In the genomic region with DNA sequence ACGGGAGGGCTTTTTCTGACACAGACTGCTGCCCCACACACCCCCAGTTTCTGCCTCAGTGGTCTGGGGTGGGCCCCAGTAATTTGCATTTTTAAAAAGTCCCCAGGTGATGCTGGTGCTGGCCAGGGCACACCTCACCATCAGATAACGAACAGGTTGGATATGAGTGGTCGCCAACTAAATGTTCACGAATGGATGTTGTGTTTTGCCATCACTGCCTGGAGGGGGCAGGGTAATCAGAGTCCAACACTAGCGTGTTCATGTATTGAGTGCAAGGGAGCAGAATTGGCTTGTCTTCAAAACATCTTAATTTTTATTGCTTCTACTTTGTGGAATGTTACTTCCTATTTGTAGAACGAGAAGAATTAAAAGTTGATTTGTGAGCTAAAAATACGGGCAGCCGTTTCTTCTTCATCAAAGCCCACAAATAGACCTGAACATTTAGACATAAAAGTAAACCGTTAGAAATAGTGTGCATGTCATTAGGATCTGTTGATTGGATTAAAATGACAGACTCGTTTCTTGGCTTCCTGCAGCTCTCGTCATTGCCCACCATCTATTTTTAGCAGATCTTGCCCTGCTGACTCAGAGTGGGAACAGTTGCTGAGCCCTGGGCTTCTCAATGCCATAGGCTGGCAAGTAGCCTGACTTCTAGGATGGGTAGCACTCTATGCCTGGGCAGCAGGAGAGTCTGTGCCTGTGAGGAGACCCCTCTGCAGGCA, we compare ENCODE assay signal across 9 cellular contexts. TPM values are rescaled to one million over a fixed set of nuclear protein-coding genes. Genes with fewer than 3 reads are reported as not detected.
A peak's percentile ranks its signal among the peaks of the same experiment; 100 is the strongest.
DNase-seq lines count a peak whose midpoint lies in the region; ATAC-seq and TF ChIP-seq lines count a peak whose summit lies in the region.
"Had no signal": no experiment of that assay in that cellular context is flagged by ENCODE, and none has a peak within 500 bp of the region (broad histone marks: within the 10 kb centered on the region; RNA-seq: fewer than 3 reads in every experiment).

No MANE protein-coding gene starts in this region.

- no peak overlapping the region for H3K27ac ChIP-seq in DND-41 (ENCODE audit: low read length)
- H3K27ac ChIP-seq in duodenal mucosa (ENCODE audit: low read depth, low read length), result peak overlapping the region; percentile 18
- peak overlapping the region; percentile 63 for H3K27ac ChIP-seq in naive thymus-derived CD4-positive, alpha-beta T cell (ENCODE audit: low read depth, low read length)
- H3K27ac ChIP-seq: parathyroid adenoma had no signal

- peak overlapping the region; percentile 52 to 89 (median 72) for H3K4me3 Mint-ChIP-seq in naive thymus-derived CD4-positive, alpha-beta T cell

- DNase-seq in DND-41, result peak; percentile 36
- DNase-seq in HS-27A (ENCODE audit: low read depth), result peak; percentile 31
- peak in 6 of 9 donors; percentile 38 to 78 (median 53) for DNase-seq in naive thymus-derived CD4-positive, alpha-beta T cell
- DNase-seq in NCI-H345 treated with DMSO at 0.1 percent for 48 hours (lab: John Stamatoyannopoulos, UW; ENCODE audit: unreplicated experiment), result no peak
- no peak for DNase-seq in NCI-H1436 (lab: John Stamatoyannopoulos, UW)

- ATAC-seq in DND-41 (ENCODE audit: insufficient read depth, low read depth) (peak; percentile 74), GM21390 (IDR thresholded peaks at IDR 0.05; ENCODE audit: unreplicated experiment) (peak; percentile 70)
- peak; percentile 89 to 92 for ATAC-seq in activated CD4-positive, CD25-positive, alpha-beta regulatory T cell treated with anti-CD3 and anti-CD28 coated beads, Interleukin-2, amount 50 U/mL, for 24 hours
- peak; percentile 79 for ATAC-seq in naive thymus-derived CD4-positive, alpha-beta T cell

- H3K9ac ChIP-seq in DND-41 (ENCODE audit: low read depth, low read length) (no peak overlapping the region), duodenal mucosa (ENCODE audit: low read depth in 1 of 2, low read length in 2 of 2) (peak overlapping the region in 1 of 2 donors; percentile 36)
- H3K9ac ChIP-seq: parathyroid adenoma had no signal

- H4K20me1 ChIP-seq in DND-41 (ENCODE audit: insufficient read depth, low read length), result peaks cover 34% of the 10 kb centered on the region

- H3K79me2 ChIP-seq in DND-41 (ENCODE audit: insufficient read depth, low read length), result peaks cover 95% of the 10 kb centered on the region

- H3K4me1 Mint-ChIP-seq in naive thymus-derived CD4-positive, alpha-beta T cell, result peaks cover 62 to 100% (median 94%) of the 10 kb centered on the region in 7 donors

- H3K27me3 Mint-ChIP-seq in naive thymus-derived CD4-positive, alpha-beta T cell, result no peaks in the 10 kb centered on the region

- H3K27me3 ChIP-seq in DND-41 (ENCODE audit: insufficient read depth, low read length, poor library complexity) (no peaks in the 10 kb centered on the region), duodenal mucosa (ENCODE audit: control insufficient read depth in 1 of 2, insufficient read depth in 2 of 2, low read length in 2 of 2) (no peaks in the 10 kb centered on the region)
- H3K27me3 ChIP-seq in naive thymus-derived CD4-positive, alpha-beta T cell (ENCODE audit: control insufficient read depth in 2 of 2, insufficient read depth in 2 of 2, low read length in 2 of 2), result no peaks in the 10 kb centered on the region

- peaks cover 25% of the 10 kb centered on the region for H3K4me1 ChIP-seq in DND-41 (ENCODE audit: insufficient read depth, low read length)
- H3K4me1 ChIP-seq in duodenal mucosa (ENCODE audit: control insufficient read depth in 1 of 2, insufficient read depth in 2 of 2, low read length in 2 of 2), result peaks cover 54 to 75% of the 10 kb centered on the region in 2 donors
- peaks cover 86 to 92% of the 10 kb centered on the region in 2 donors for H3K4me1 ChIP-seq in naive thymus-derived CD4-positive, alpha-beta T cell (ENCODE audit: control insufficient read depth in 2 of 2, insufficient read depth in 2 of 2, low read length in 2 of 2)

- TF ChIP-seq CTCF in DND-41 (IDR thresholded peaks at IDR 0.05; ENCODE audit: borderline replicate concordance, extremely low read depth, low read length, poor library complexity, severe bottlenecking), result peak; percentile 27

- CTCF ChIA-PET in naive thymus-derived CD4-positive, alpha-beta T cell (lab: Charles Lee), result interaction anchor here (2.0 kb wide), 1 partner anchor 43 kb away, joined by 5 read pairs; no protein-coding TSS in a partner anchor

- peaks cover 0 to 1% (median 0%) of the 10 kb centered on the region in 11 donors for H3K9me3 Mint-ChIP-seq in naive thymus-derived CD4-positive, alpha-beta T cell

- H3K4me2 ChIP-seq in DND-41 (ENCODE audit: insufficient read depth, low read length), result no peak overlapping the region

- H3K27ac Mint-ChIP-seq in naive thymus-derived CD4-positive, alpha-beta T cell, result peak overlapping the region; percentile 81 to 99 (median 92)

- intact Hi-C loops in naive thymus-derived CD4-positive, alpha-beta T cell (cut with micrococcal nuclease), result loop anchor here (1.0 to 10.0 kb wide), 5 partner anchors 8 to 425 kb away; a partner anchor contains a TSS

- H3K36me3 Mint-ChIP-seq in naive thymus-derived CD4-positive, alpha-beta T cell, result peaks cover 0 to 21% (median 6%) of the 10 kb centered on the region in 5 donors

- no peak overlapping the region for H3K4me3 ChIP-seq in DND-41 (ENCODE audit: low read depth in 1 of 2, low read length in 2 of 2)
- peak overlapping the region in 1 of 2 donors; percentile 15 for H3K4me3 ChIP-seq in duodenal mucosa (ENCODE audit: low read depth in 1 of 2, low read length in 2 of 2)
- H3K4me3 ChIP-seq in naive thymus-derived CD4-positive, alpha-beta T cell (ENCODE audit: low read length), result peak overlapping the region; percentile 38

- H3K36me3 ChIP-seq in DND-41 (ENCODE audit: insufficient read depth, low read length) (no peaks in the 10 kb centered on the region), duodenal mucosa (ENCODE audit: control insufficient read depth in 1 of 2, insufficient read depth in 2 of 2, low read length in 2 of 2) (peaks cover 0 to 2% of the 10 kb centered on the region in 2 donors)
- no peaks in the 10 kb centered on the region for H3K36me3 ChIP-seq in naive thymus-derived CD4-positive, alpha-beta T cell (ENCODE audit: control insufficient read depth in 2 of 3, insufficient read depth in 3 of 3, low read length in 3 of 3)

- no peak overlapping the region for H2AFZ ChIP-seq in DND-41 (ENCODE audit: low read depth, low read length)
- H2AFZ ChIP-seq: parathyroid adenoma had no signal

- H3K9me3 ChIP-seq in DND-41 (ENCODE audit: insufficient read depth, low read length, severe bottlenecking) (no peaks in the 10 kb centered on the region), duodenal mucosa (ENCODE audit: control insufficient read depth in 1 of 2, low read length in 2 of 2) (no peaks in the 10 kb centered on the region)
- H3K9me3 ChIP-seq in naive thymus-derived CD4-positive, alpha-beta T cell (ENCODE audit: control insufficient read depth in 2 of 3, low read length in 3 of 3), result no peaks in the 10 kb centered on the region

- POLR2A ChIA-PET in naive thymus-derived CD4-positive, alpha-beta T cell (lab: Charles Lee), result interaction anchor here (0.7 to 1.9 kb wide), 6 partner anchors 8 to 294 kb away, joined by 3 to 11 read pairs (median 4); no protein-coding TSS in a partner anchor

RNA-seq across cellular contexts. Expression of a gene that starts 45.2 kb away (rescaled TPM):
- 100 to 1,000 TPM in 4 of 5 experiments, 10 to 100 TPM in 1; 75.3 to 134 (median 109) TPM for total RNA-seq in naive thymus-derived CD4-positive, alpha-beta T cell
- polyA plus RNA-seq in naive thymus-derived CD4-positive, alpha-beta T cell, result 10 to 100 TPM; 30.8 to 73.0 TPM

Comparison
In these comparisons a context has a peak if more than half of its experiments do, and no peak if none do; other contexts are left out.
1. DNase-seq: peak in DND-41 (single experiment), HS-27A (single experiment) and naive thymus-derived CD4-positive, alpha-beta T cell (6 of 9); none in NCI-H345 treated with DMSO at 0.1 percent for 48 hours (single experiment) and NCI-H1436 (single experiment).
2. Peak in every context shown above with its lines, with median percentiles within 50 percentile points of each other: ATAC-seq.